In genomic region chr13:98267080-98267912, GRCh38 we compare ENCODE assay signal across 10 cellular contexts.
DNase-seq lines count a peak whose midpoint lies in the region; ATAC-seq, FAIRE-seq and TF ChIP-seq lines count a peak whose summit lies in the region.
"Had no signal": no experiment of that assay in that cellular context is flagged by ENCODE, and none has a peak within 500 bp of the region (broad histone marks: within the 10 kb centered on the region; RNA-seq: fewer than 3 reads in every experiment).

No MANE protein-coding gene starts in this region.

- H2AFZ ChIP-seq in GM12878 (ENCODE audit: control insufficient read depth, low read depth, low read length) = peak overlapping the region; percentile 29; the same call in 1 of the 2 replicates
- H2AFZ ChIP-seq in HepG2 (ENCODE audit: low read length) = no peak overlapping the region

- TF ChIP-seq RAD21 in GM12878 (IDR thresholded peaks at IDR 0.05; ENCODE audit: insufficient read depth, low read depth, low read length) = no peak
- TF ChIP-seq RAD21 in HepG2 (CRISPR knock-in tag; IDR thresholded peaks at IDR 0.05) = no peak

- H3K9ac ChIP-seq in GM12878 (ENCODE audit: control insufficient read depth, insufficient read depth, low read length) = no peak overlapping the region; the same call in 1 of the 2 replicates
- H3K9ac ChIP-seq in HepG2 (ENCODE audit: insufficient read depth, low read depth, low read length) = peak overlapping the region; percentile 64
- H3K9ac ChIP-seq: BLaER1 had no signal

- CTCF ChIA-PET in GM12878 (lab: Yijun Ruan, JAX) = interaction anchor here (0.5 to 0.7 kb wide), 2 partner anchors 13 to 178 kb away, joined by 3 read pairs; no protein-coding TSS in a partner anchor
- CTCF ChIA-PET in HepG2 (lab: Yijun Ruan, JAX; ENCODE audit: low intra/inter-chr PET ratio, low total read pairs) = no interaction called here

- BruUV-seq in GM12878 (replicated peaks; lab: Mats Ljungman, UMichigan) = no TSS peak
- BruUV-seq in HepG2 (replicated peaks; lab: Mats Ljungman, UMichigan) = TSS peak; percentile 60

- H3K27ac ChIP-seq in GM12878 (ENCODE audit: control insufficient read depth, insufficient read depth) (no peak overlapping the region), HepG2 (ENCODE audit: extremely low read length, insufficient read depth, low read length) (peak overlapping the region; percentile 80)
- H3K27ac ChIP-seq: BLaER1 had no signal

- intact Hi-C loops in GM12878 (cut with micrococcal nuclease; ENCODE audit: unreplicated experiment) (no loop called here), HepG2 (cut with micrococcal nuclease; ENCODE audit: unreplicated experiment) (loop anchor here (1.0 to 10.0 kb wide), 4 partner anchors 21 to 242 kb away; no protein-coding TSS in a partner anchor)

- 35% methylated on average over 18 of the region's 18 CpGs for WGBS in GM12878 (ENCODE audit: insufficient coverage, insufficient replicate concordance, low lambda C conversion rate, missing lambda C conversion rate)
- WGBS in HepG2 (ENCODE audit: low lambda C conversion rate) = 4% methylated on average over 13 of the region's 18 CpGs

- H3K36me3 ChIP-seq in GM12878 (ENCODE audit: control insufficient read depth in 2 of 2, insufficient read depth in 2 of 2, low read length in 1 of 2) (no peaks in the 10 kb centered on the region), HepG2 (replicated peaks in 1 of 2; ENCODE audit: control insufficient read depth in 1 of 2, insufficient read depth in 2 of 2, low read length in 2 of 2) (peaks cover 2 to 14% of the 10 kb centered on the region in 2 experiments; a peak in 2 of 5 replicates)

- TF ChIP-seq POLR2A in GM12878 (IDR thresholded peaks at IDR 0.05; ENCODE audit: low read depth, low read length) = no peak
- TF ChIP-seq POLR2A in HepG2 (IDR thresholded peaks at IDR 0.05; ENCODE audit: insufficient read depth in 1 of 2, low read depth in 2 of 2, low read length in 2 of 2) = peak; percentile 66 to 68

- H3K4me2 ChIP-seq in GM12878 (ENCODE audit: control insufficient read depth, insufficient read depth) (peak overlapping the region; percentile 48), HepG2 (ENCODE audit: low read depth, low read length) (peak overlapping the region; percentile 86)
- H3K4me2 ChIP-seq: BLaER1 had no signal

- H3K4me3 ChIP-seq in GM12878 (no peak overlapping the region), HepG2 (replicated peaks in 1 of 3; ENCODE audit: insufficient read depth in 1 of 3, low read depth in 2 of 3, low read length in 3 of 3) (peak overlapping the region; percentile 35 to 65 (median 41))
- H3K4me3 ChIP-seq: BLaER1 had no signal

- in situ Hi-C loops in GM12878 (cut with MboI) (no loop called here), HepG2 (cut with HindIII; ENCODE audit: extremely low pct_ligation_motif_present, low pct_unique_long_range_greater_than_20kb) (no loop called here)

- ATAC-seq in HG02588 (IDR thresholded peaks at IDR 0.05; ENCODE audit: unreplicated experiment) (peak; percentile 72), GM12878 (peak; percentile 85), HepG2 (peak; percentile 76)
- ATAC-seq: activated naive CD8-positive, alpha-beta T cell treated with anti-CD3 and anti-CD28 coated beads, Interleukin-2, amount 50 U/mL, for 24 hours had no signal

- TF ChIP-seq CTCF in GM12878 (IDR thresholded peaks at IDR 0.05 in 2 of 3, conservative IDR thresholded peaks at IDR 0.05 in 1 of 3; ENCODE audit: control insufficient read depth in 2 of 3, extremely low read depth in 1 of 3, insufficient read depth in 1 of 3, low read depth in 3 of 3, low read length in 3 of 3) = no peak
- TF ChIP-seq CTCF in HepG2 (CRISPR knock-in tag; IDR thresholded peaks at IDR 0.05) = no peak; the same call in 1 of the 2 replicates

- POLR2A ChIA-PET in GM12878 (lab: Charles Lee) = no interaction called here
- POLR2A ChIA-PET in HepG2 (lab: Yijun Ruan, JAX) = interaction anchor here (1.0 to 3.0 kb wide), 4 partner anchors 20 to 94 kb away, joined by 3 to 45 read pairs (median 3); no protein-coding TSS in a partner anchor

- TF ChIP-seq EP300 in GM12878 (IDR thresholded peaks at IDR 0.05; ENCODE audit: borderline replicate concordance in 1 of 2, control insufficient read depth in 1 of 2, low read depth in 2 of 2, low read length in 2 of 2) (no peak), HepG2 (IDR thresholded peaks at IDR 0.05; ENCODE audit: low read depth in 2 of 2, low read length in 2 of 2) (peak in 1 of 2 experiments; percentile 81; a peak in 2 of 4 replicates), HepG2 (CRISPR knock-in tag; IDR thresholded peaks at IDR 0.05; ENCODE audit: borderline replicate concordance) (no peak; the same call in 1 of the 2 replicates)

- H4K20me1 ChIP-seq in GM12878 (ENCODE audit: control insufficient read depth, insufficient read depth) (no peaks in the 10 kb centered on the region), HepG2 (ENCODE audit: insufficient read depth, low read length) (peaks cover 10% of the 10 kb centered on the region; the same call in 1 of the 2 replicates)
- H4K20me1 ChIP-seq: BLaER1 had no signal

- DNase-seq in ELF-1 (ENCODE audit: low read depth, low spot score) (peak; percentile 61), GM12878 (ENCODE audit: low read depth, low spot score) (peak; percentile 33), HepG2 (ENCODE audit: low spot score) (peak; percentile 94), midbrain (lab: John Stamatoyannopoulos, UW) (no peak), HTR-8/SVneo (ENCODE audit: insufficient read length, low spot score) (no peak)
- DNase-seq in activated CD8-positive, alpha-beta memory T cell treated with anti-CD3 and anti-CD28 coated beads for 24 hours = no peak
- DNase-seq in activated naive CD4-positive, alpha-beta T cell treated with anti-CD3 and anti-CD28 coated beads, Interleukin-2, amount 50 U/mL, for 16 hours = no peak
- DNase-seq: activated naive CD8-positive, alpha-beta T cell treated with anti-CD3 and anti-CD28 coated beads, Interleukin-2, amount 50 U/mL, for 24 hours had no signal

- RAD21 ChIA-PET in GM12878 (lab: Charles Lee; ENCODE audit: unreplicated experiment) = no interaction called here

- H3K9me3 ChIP-seq in GM12878 (replicated peaks; ENCODE audit: control insufficient read depth, insufficient read depth, low read length) (no peaks in the 10 kb centered on the region), HepG2 (ENCODE audit: low read length) (no peaks in the 10 kb centered on the region)
- H3K9me3 ChIP-seq: BLaER1 had no signal

- H3K27me3 ChIP-seq in GM12878 (replicated peaks in 1 of 2; ENCODE audit: control insufficient read depth in 2 of 2, insufficient read depth in 2 of 2, low read length in 1 of 2) = no peaks in the 10 kb centered on the region
- H3K27me3 ChIP-seq in HepG2 (ENCODE audit: control insufficient read depth in 1 of 2, insufficient read depth in 2 of 2, low read length in 2 of 2) = no peaks in the 10 kb centered on the region
- H3K27me3 ChIP-seq: BLaER1 had no signal

- H3K4me1 ChIP-seq in GM12878 (ENCODE audit: control insufficient read depth, insufficient read depth, low read length) (peaks cover 6% of the 10 kb centered on the region), HepG2 (ENCODE audit: insufficient read depth, low read length) (peaks cover 98% of the 10 kb centered on the region)

- H3K79me2 ChIP-seq in GM12878 (ENCODE audit: control insufficient read depth, insufficient read depth, low read length) = no peaks in the 10 kb centered on the region
- H3K79me2 ChIP-seq in HepG2 (ENCODE audit: insufficient read depth, low read length) = peaks cover 76% of the 10 kb centered on the region

- FAIRE-seq in GM12878 (lab: Jason Lieb, UNC) (peak; percentile 78), HepG2 (lab: Jason Lieb, UNC) (peak; percentile 93), HTR-8/SVneo (lab: Jason Lieb, UNC) (no peak)

- SMC1A ChIA-PET in GM12878 (lab: Charles Lee; ENCODE audit: uncharacterized antibody, unreplicated experiment) = interaction anchor here (0.9 to 1.0 kb wide), 2 partner anchors 13 to 32 kb away, joined by 3 read pairs; no protein-coding TSS in a partner anchor

TF ChIP-seq in GM12878, 131 proteins besides CTCF, POLR2A, EP300 and RAD21 (continues in another document):
- no peak for TF ChIP-seq TCF3 (IDR thresholded peaks at IDR 0.05; ENCODE audit: borderline replicate concordance, insufficient read depth, low read depth, low read length)
- no peak for TF ChIP-seq USF1 (IDR thresholded peaks at IDR 0.05; ENCODE audit: borderline replicate concordance, extremely low read length, insufficient read depth, low read depth, low read length)
- peak; percentile 25; the same call in 1 of the 2 replicates for TF ChIP-seq ZNF384 (IDR thresholded peaks at IDR 0.05; ENCODE audit: borderline replicate concordance, low read depth, low read length)
- TF ChIP-seq SIX5 (IDR thresholded peaks at IDR 0.05; ENCODE audit: low read depth, low read length, severe bottlenecking) = no peak
- no peak for TF ChIP-seq SP1 (IDR thresholded peaks at IDR 0.05; ENCODE audit: low read depth, low read length)
- TF ChIP-seq EGR1 (IDR thresholded peaks at IDR 0.05; ENCODE audit: borderline replicate concordance in 1 of 2, low read depth in 2 of 2, low read length in 2 of 2) = no peak
- TF ChIP-seq CHD1 (IDR thresholded peaks at IDR 0.05; ENCODE audit: low read depth, low read length) = no peak

TF ChIP-seq in HepG2, 621 proteins besides CTCF, POLR2A, EP300 and RAD21 (continues in another document):
- TF ChIP-seq ELK4 (CRISPR knock-in tag; IDR thresholded peaks at IDR 0.05; ENCODE audit: borderline replicate concordance) = no peak
- TF ChIP-seq IKZF5 (CRISPR knock-in tag; IDR thresholded peaks at IDR 0.05) = peak; percentile 51; the same call in 1 of the 2 replicates
- TF ChIP-seq ZNF232 (CRISPR knock-in tag; IDR thresholded peaks at IDR 0.05; ENCODE audit: borderline replicate concordance) = peak; percentile 41; the same call in 1 of the 2 replicates
- peak; percentile 46 for TF ChIP-seq ZNF331 (CRISPR knock-in tag; IDR thresholded peaks at IDR 0.05)
- no peak for TF ChIP-seq ZNF451 (CRISPR knock-in tag; IDR thresholded peaks at IDR 0.05)

Comparison
In these comparisons a context has a peak if more than half of its experiments do, and no peak if none do; other contexts are left out.
1. DNase-seq: peak in ELF-1 (single experiment), GM12878 (single experiment) and HepG2 (single experiment); none in midbrain (single experiment), HTR-8/SVneo (single experiment), activated CD8-positive, alpha-beta memory T cell treated with anti-CD3 and anti-CD28 coated beads for 24 hours (single experiment) and activated naive CD4-positive, alpha-beta T cell treated with anti-CD3 and anti-CD28 coated beads, Interleukin-2, amount 50 U/mL, for 16 hours (single experiment).
2. Peak in every context shown above with its lines, with median percentiles within 50 percentile points of each other: ATAC-seq.